26 cellular contexts compared by ENCODE assay signal in genomic region chr2:238568455-238569414, GRCh38.
"Had no signal": no experiment of that assay in that cellular context is flagged by ENCODE, and none has a peak within 500 bp of the region (broad histone marks: within the 10 kb centered on the region; RNA-seq: fewer than 3 reads in every experiment).

No MANE protein-coding gene starts in this region.

- H3K4me1 Mint-ChIP-seq: activated CD4-positive, alpha-beta memory T cell treated with anti-CD3 and anti-CD28 coated beads, Interleukin-2, amount 10 ng/mL, durations not matched to agents 7 days and 5 days; activated CD4-positive, alpha-beta T cell treated with anti-CD3 and anti-CD28 coated beads, Interleukin-2, amount 10 ng/mL, durations not matched to agents 7 days and 5 days; activated naive CD4-positive, alpha-beta T cell treated with anti-CD3 and anti-CD28 coated beads, Interleukin-2, amount 50 U/mL, for 24 hours; activated naive CD8-positive, alpha-beta T cell treated with anti-CD3 and anti-CD28 coated beads, Interleukin-2, amount 50 U/mL, for 24 hours; WTC11 had no signal

- H3K27ac ChIP-seq: epithelial cell of prostate, parathyroid adenoma, testis had no signal

- H3K4me3 Mint-ChIP-seq: activated CD4-positive, alpha-beta memory T cell treated with anti-CD3 and anti-CD28 coated beads, Interleukin-2, amount 10 ng/mL, durations not matched to agents 7 days and 5 days; activated CD4-positive, alpha-beta T cell treated with anti-CD3 and anti-CD28 coated beads, Interleukin-2, amount 10 ng/mL, durations not matched to agents 7 days and 5 days; activated naive CD4-positive, alpha-beta T cell treated with anti-CD3 and anti-CD28 coated beads, Interleukin-2, amount 50 U/mL, for 24 hours; activated naive CD8-positive, alpha-beta T cell treated with anti-CD3 and anti-CD28 coated beads, Interleukin-2, amount 50 U/mL, for 24 hours; activated T-cell treated with anti-CD3 and anti-CD28 coated beads, Interleukin-2, amount 50 U/mL, for 4 hours; naive B cell; neural crest cell; WTC11 had no signal

- DNase-seq: activated CD4-positive, alpha-beta memory T cell treated with anti-CD3 and anti-CD28 coated beads, Interleukin-2, amount 10 ng/mL, durations not matched to agents 7 days and 5 days; activated CD4-positive, alpha-beta T cell treated with anti-CD3 and anti-CD28 coated beads for 1 hour; activated CD4-positive, alpha-beta T cell treated with anti-CD3 and anti-CD28 coated beads, Interleukin-2, amount 10 ng/mL, durations not matched to agents 7 days and 5 days; activated CD8-positive, alpha-beta memory T cell treated with anti-CD3 and anti-CD28 coated beads, Interleukin-2, amount 50 U/mL, for 48 hours; activated naive CD8-positive, alpha-beta T cell treated with anti-CD3 and anti-CD28 coated beads, Interleukin-2, amount 50 U/mL, for 24 hours; activated T-cell treated with anti-CD3 and anti-CD28 coated beads, Interleukin-2, amount 50 U/mL, for 4 hours; amygdala; dermis blood vessel endothelial cell; effector CD8-positive, alpha-beta T cell; esophagus squamous epithelium; foreskin melanocyte; naive B cell; occipital lobe; stimulated activated CD4-positive, alpha-beta T cell treated with anti-CD3 and anti-CD28 coated beads, Interleukin-2, amount 100 ng/mL, for 48 hours; stimulated activated naive CD8-positive, alpha-beta T cell treated with anti-CD3 and anti-CD28 coated beads, Interleukin-15, Interleukin-2, amounts not matched to agents 100 U/mL and 50 U/mL, for 24 hours; T-helper 2 cell; trophoblast cell had no signal

- H3K9me3 ChIP-seq: esophagus squamous epithelium, heart right ventricle, testis had no signal

- H3K27me3 ChIP-seq: esophagus squamous epithelium, testis had no signal

- H3K27me3 Mint-ChIP-seq: activated CD4-positive, alpha-beta memory T cell treated with anti-CD3 and anti-CD28 coated beads, Interleukin-2, amount 10 ng/mL, durations not matched to agents 7 days and 5 days; activated CD4-positive, alpha-beta T cell treated with anti-CD3 and anti-CD28 coated beads, Interleukin-2, amount 10 ng/mL, durations not matched to agents 7 days and 5 days; activated naive CD4-positive, alpha-beta T cell treated with anti-CD3 and anti-CD28 coated beads, Interleukin-2, amount 50 U/mL, for 24 hours; activated naive CD8-positive, alpha-beta T cell treated with anti-CD3 and anti-CD28 coated beads, Interleukin-2, amount 50 U/mL, for 24 hours had no signal

- H3K27ac Mint-ChIP-seq: activated CD4-positive, alpha-beta memory T cell treated with anti-CD3 and anti-CD28 coated beads, Interleukin-2, amount 10 ng/mL, durations not matched to agents 7 days and 5 days; activated CD4-positive, alpha-beta T cell treated with anti-CD3 and anti-CD28 coated beads, Interleukin-2, amount 10 ng/mL, durations not matched to agents 7 days and 5 days; activated naive CD4-positive, alpha-beta T cell treated with anti-CD3 and anti-CD28 coated beads, Interleukin-2, amount 50 U/mL, for 24 hours; activated naive CD8-positive, alpha-beta T cell treated with anti-CD3 and anti-CD28 coated beads, Interleukin-2, amount 50 U/mL, for 24 hours; activated T-helper 2 cell treated with anti-CD3 and anti-CD28 coated beads, Interferon-gamma antibody, Interleukin-2, Interleukin-4, amounts not matched to agents 10 μg/mL and 5 μg/mL and 100 μg/mL, durations not matched to agents 14 hours and 24 hours and 36 hours; naive B cell; WTC11 had no signal

- H3K4me1 ChIP-seq: parathyroid adenoma, testis had no signal

- H3K36me3 ChIP-seq: esophagus squamous epithelium, heart right ventricle had no signal

- H3K36me3 Mint-ChIP-seq: activated naive CD4-positive, alpha-beta T cell treated with anti-CD3 and anti-CD28 coated beads, Interleukin-2, amount 50 U/mL, for 24 hours; naive B cell; WTC11 had no signal

- ATAC-seq: activated naive CD8-positive, alpha-beta T cell treated with anti-CD3 and anti-CD28 coated beads, Interleukin-2, amount 50 U/mL, for 24 hours; activated T-cell treated with anti-CD3 and anti-CD28 coated beads, Interleukin-2, amount 50 U/mL, for 4 hours; stimulated activated naive CD8-positive, alpha-beta T cell treated with anti-CD3 and anti-CD28 coated beads, Interleukin-15, Interleukin-2, amounts not matched to agents 100 U/mL and 50 U/mL, for 24 hours; WTC11 had no signal

- H3K9me3 Mint-ChIP-seq: activated CD4-positive, alpha-beta memory T cell treated with anti-CD3 and anti-CD28 coated beads, Interleukin-2, amount 10 ng/mL, durations not matched to agents 7 days and 5 days; activated CD4-positive, alpha-beta T cell treated with anti-CD3 and anti-CD28 coated beads, Interleukin-2, amount 10 ng/mL, durations not matched to agents 7 days and 5 days; activated naive CD4-positive, alpha-beta T cell treated with anti-CD3 and anti-CD28 coated beads, Interleukin-2, amount 50 U/mL, for 24 hours; activated naive CD8-positive, alpha-beta T cell treated with anti-CD3 and anti-CD28 coated beads, Interleukin-2, amount 50 U/mL, for 24 hours; activated T-cell treated with anti-CD3 and anti-CD28 coated beads, Interleukin-2, amount 50 U/mL, for 4 hours; activated T-helper 2 cell treated with anti-CD3 and anti-CD28 coated beads, Interferon-gamma antibody, Interleukin-2, Interleukin-4, amounts not matched to agents 10 μg/mL and 5 μg/mL and 100 μg/mL, durations not matched to agents 14 hours and 24 hours and 36 hours; neural crest cell had no signal

- H3K4me3 ChIP-seq: esophagus squamous epithelium, heart right ventricle, lung, testis had no signal
